10 cellular contexts compared by ENCODE assay signal in the genomic region with DNA sequence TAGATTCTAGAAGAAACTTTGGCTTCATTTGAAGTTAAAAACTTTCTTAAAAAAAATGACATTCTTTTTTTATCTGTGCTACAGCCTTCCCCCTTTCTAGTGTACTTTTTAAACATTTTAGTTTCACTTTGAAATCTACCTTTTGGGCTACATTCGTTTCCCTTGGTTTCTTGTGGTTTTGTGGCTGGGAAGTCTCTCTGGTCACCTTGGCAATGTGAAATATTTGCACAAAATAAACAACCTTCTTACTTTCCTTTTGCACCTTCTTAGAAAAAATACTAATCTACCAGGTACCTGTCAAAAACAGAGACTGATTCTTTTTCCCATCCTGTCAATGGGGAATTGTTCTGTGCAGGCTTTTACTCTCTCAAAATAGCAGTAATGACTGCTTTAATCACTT.
DNase-seq lines count a peak whose midpoint lies in the region; ATAC-seq, FAIRE-seq and TF ChIP-seq lines count a peak whose summit lies in the region.
"Had no signal": no experiment of that assay in that cellular context is flagged by ENCODE, and none has a peak within 500 bp of the region (broad histone marks: within the 10 kb centered on the region; RNA-seq: fewer than 3 reads in every experiment).

No MANE protein-coding gene starts in this region.

- H3K4ac ChIP-seq in neuronal stem cell (ENCODE audit: low read length): no peak overlapping the region

- CTCF ChIA-PET in activated CD4-positive, alpha-beta memory T cell treated with anti-CD3 and anti-CD28 coated beads, Interleukin-2, amount 10 ng/mL, durations not matched to agents 7 days and 5 days (lab: Charles Lee): interaction anchor here (1.4 kb wide), 3 partner anchors 10 to 34 kb away, joined by 4 to 6 read pairs (median 4); no protein-coding TSS in a partner anchor

- H3K4me3 ChIP-seq in tibial artery (no peak overlapping the region), neuronal stem cell (ENCODE audit: low read length in 2 of 2) (no peak overlapping the region)

- H3K14ac ChIP-seq in neuronal stem cell (ENCODE audit: low read length): no peak overlapping the region

- no peaks in the 10 kb centered on the region for H3K79me1 ChIP-seq in neuronal stem cell (ENCODE audit: low read depth, low read length)

- H3K9me3 Mint-ChIP-seq in activated CD4-positive, alpha-beta memory T cell treated with anti-CD3 and anti-CD28 coated beads, Interleukin-2, amount 10 ng/mL, durations not matched to agents 7 days and 5 days: no peaks in the 10 kb centered on the region

- H3K4me3 Mint-ChIP-seq in activated CD4-positive, alpha-beta memory T cell treated with anti-CD3 and anti-CD28 coated beads, Interleukin-2, amount 10 ng/mL, durations not matched to agents 7 days and 5 days: peak overlapping the region; percentile 57

- no CpG with 5 or more reads among the region's 1 CpG for WGBS in neuronal stem cell (ENCODE audit: extremely low coverage in 2 of 2, insufficient read length in 2 of 2, insufficient replicate concordance in 1 of 2), 2 donors

- H3K27ac Mint-ChIP-seq in activated CD4-positive, alpha-beta memory T cell treated with anti-CD3 and anti-CD28 coated beads, Interleukin-2, amount 10 ng/mL, durations not matched to agents 7 days and 5 days: peak overlapping the region; percentile 89

- H3K27ac ChIP-seq in tibial artery: no peak overlapping the region
- H3K27ac ChIP-seq in neuronal stem cell (replicated peaks; ENCODE audit: low read length): no peak overlapping the region

- H2BK12ac ChIP-seq in neuronal stem cell (ENCODE audit: low read length): no peak overlapping the region

- peaks cover 79% of the 10 kb centered on the region for H3K4me1 Mint-ChIP-seq in activated CD4-positive, alpha-beta memory T cell treated with anti-CD3 and anti-CD28 coated beads, Interleukin-2, amount 10 ng/mL, durations not matched to agents 7 days and 5 days

- H3K36me3 ChIP-seq in tibial artery (no peaks in the 10 kb centered on the region), neuronal stem cell (replicated peaks in 1 of 2; ENCODE audit: control insufficient read depth in 2 of 2, insufficient read depth in 2 of 2, low read length in 2 of 2) (no peaks in the 10 kb centered on the region)

- FAIRE-seq in urothelium cell line (lab: Jason Lieb, UNC): no peak
- FAIRE-seq: D721Med had no signal

- H3K27me3 Mint-ChIP-seq in activated CD4-positive, alpha-beta memory T cell treated with anti-CD3 and anti-CD28 coated beads, Interleukin-2, amount 10 ng/mL, durations not matched to agents 7 days and 5 days: no peaks in the 10 kb centered on the region

- intact Hi-C loops in left ventricle myocardium superior (cut with micrococcal nuclease) (no loop called here), tibial artery (cut with DNase I; ENCODE audit: low total_unique reads) (no loop called here)

- no peak overlapping the region for H2BK120ac ChIP-seq in neuronal stem cell (ENCODE audit: low read depth, low read length)

- no peak overlapping the region for H3K4me2 ChIP-seq in neuronal stem cell (ENCODE audit: insufficient read depth, low read length, poor library complexity, severe bottlenecking)

- H3K9me3 ChIP-seq in tibial artery: no peaks in the 10 kb centered on the region
- no peaks in the 10 kb centered on the region for H3K9me3 ChIP-seq in neuronal stem cell (replicated peaks in 1 of 2; ENCODE audit: control insufficient read depth in 2 of 2, insufficient read depth in 1 of 2, low read depth in 1 of 2, low read length in 2 of 2)

- no peak overlapping the region for H3K18ac ChIP-seq in neuronal stem cell (ENCODE audit: low read length)

- H2BK15ac ChIP-seq in neuronal stem cell (ENCODE audit: low read length): no peak overlapping the region

- H2AFZ ChIP-seq in neuronal stem cell (ENCODE audit: low read length): no peak overlapping the region

- peak; percentile 39 for DNase-seq in stimulated activated CD4-positive, alpha-beta T cell treated with anti-CD3 and anti-CD28 coated beads, Interleukin-4, amount 100 ng/mL, for 24 hours
- no peak for DNase-seq in stimulated activated CD4-positive, alpha-beta T cell treated with anti-CD3 and anti-CD28 coated beads, Interleukin-4, amount 100 ng/mL, for 1 hour
- peak; percentile 71 for DNase-seq in activated CD4-positive, alpha-beta memory T cell treated with anti-CD3 and anti-CD28 coated beads, Interleukin-2, amount 10 ng/mL, durations not matched to agents 7 days and 5 days
- DNase-seq in urothelium cell line (ENCODE audit: low spot score): peak; percentile 36
- DNase-seq in left ventricle myocardium superior: no peak
- DNase-seq in tibial artery: no peak
- DNase-seq in neuronal stem cell (ENCODE audit: low spot score): no peak
- DNase-seq: NCI-H510A treated with DMSO at 0.1 percent for 48 hours had no signal

- H3K4me1 ChIP-seq in tibial artery: no peaks in the 10 kb centered on the region
- H3K4me1 ChIP-seq in neuronal stem cell (ENCODE audit: control insufficient read depth in 2 of 2, insufficient read depth in 1 of 2, low read depth in 1 of 2, low read length in 2 of 2): peaks cover 0 to 2% of the 10 kb centered on the region in 2 donors

- no peak overlapping the region for H4K91ac ChIP-seq in neuronal stem cell (ENCODE audit: low read depth, low read length, poor library complexity)

- H2BK5ac ChIP-seq in neuronal stem cell (ENCODE audit: low read length): no peak overlapping the region

- H3K23ac ChIP-seq in neuronal stem cell (ENCODE audit: low read depth, low read length, poor library complexity): no peak overlapping the region

- no peak overlapping the region for H3K9ac ChIP-seq in neuronal stem cell (ENCODE audit: low read depth, low read length, poor library complexity)

- TF ChIP-seq CTCF in tibial artery (IDR thresholded peaks at IDR 0.05): no peak

- H3K36me3 Mint-ChIP-seq in activated CD4-positive, alpha-beta memory T cell treated with anti-CD3 and anti-CD28 coated beads, Interleukin-2, amount 10 ng/mL, durations not matched to agents 7 days and 5 days (ENCODE audit: low read depth): peaks cover 9% of the 10 kb centered on the region

- no peak overlapping the region for H2AK5ac ChIP-seq in neuronal stem cell (ENCODE audit: low read depth, low read length)

- POLR2A ChIA-PET in activated CD4-positive, alpha-beta memory T cell treated with anti-CD3 and anti-CD28 coated beads, Interleukin-2, amount 10 ng/mL, durations not matched to agents 7 days and 5 days (lab: Charles Lee): interaction anchor here (4.2 kb wide), 1 partner anchor 346 kb away, joined by 58 read pairs; no protein-coding TSS in a partner anchor

- no peaks in the 10 kb centered on the region for H3K27me3 ChIP-seq in tibial artery
- H3K27me3 ChIP-seq in neuronal stem cell (ENCODE audit: control insufficient read depth in 3 of 3, insufficient read depth in 3 of 3, low read depth in 1 of 3, low read length in 3 of 3): no peaks in the 10 kb centered on the region

- H4K8ac ChIP-seq in neuronal stem cell (ENCODE audit: low read depth, low read length): no peak overlapping the region

- ATAC-seq in HG03135 (IDR thresholded peaks at IDR 0.05; ENCODE audit: unreplicated experiment) (peak; percentile 74), left ventricle myocardium superior (no peak)

Comparison
In these comparisons a context has a peak if more than half of its experiments do, and no peak if none do; other contexts are left out.
1. DNase-seq: peak in stimulated activated CD4-positive, alpha-beta T cell treated with anti-CD3 and anti-CD28 coated beads, Interleukin-4, amount 100 ng/mL, for 24 hours (single experiment), activated CD4-positive, alpha-beta memory T cell treated with anti-CD3 and anti-CD28 coated beads, Interleukin-2, amount 10 ng/mL, durations not matched to agents 7 days and 5 days (single experiment) and urothelium cell line (single experiment); none in stimulated activated CD4-positive, alpha-beta T cell treated with anti-CD3 and anti-CD28 coated beads, Interleukin-4, amount 100 ng/mL, for 1 hour (single experiment), left ventricle myocardium superior (single experiment), tibial artery (0 of 2) and neuronal stem cell (single experiment).